ENCODE assay signal across 17 cellular contexts in the genomic region with DNA sequence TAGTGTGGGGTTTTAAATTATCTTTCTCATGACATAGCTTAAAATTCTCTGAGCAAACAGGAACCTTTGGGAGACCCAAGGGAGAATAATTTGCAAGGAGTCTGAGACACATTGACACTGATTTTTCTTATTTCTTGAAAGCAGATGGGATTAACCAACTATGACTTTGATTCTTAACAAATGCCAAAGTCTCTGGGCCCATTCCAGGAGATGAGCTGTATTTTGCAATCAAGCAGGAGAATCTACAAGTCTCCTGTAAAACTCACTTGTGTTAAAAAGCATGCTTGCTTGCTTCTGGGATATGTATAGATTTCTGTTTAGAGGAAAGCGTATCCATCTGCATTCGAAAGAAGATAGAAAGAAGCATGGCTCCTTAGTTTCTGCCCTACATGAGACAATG.
DNase-seq lines count a peak whose midpoint lies in the region; ATAC-seq and TF ChIP-seq lines count a peak whose summit lies in the region.
"Had no signal": no experiment of that assay in that cellular context is flagged by ENCODE, and none has a peak within 500 bp of the region (broad histone marks: within the 10 kb centered on the region; RNA-seq: fewer than 3 reads in every experiment).

No MANE protein-coding gene starts in this region.

- no peaks in the 10 kb centered on the region for H3K9me3 ChIP-seq in CD4-positive, alpha-beta T cell (ENCODE audit: control insufficient read depth, low read length)
- no peaks in the 10 kb centered on the region for H3K9me3 ChIP-seq in GM23248 (ENCODE audit: low read depth)
- peaks cover 0 to 5% (median 0%) of the 10 kb centered on the region in 3 donors for H3K9me3 ChIP-seq in gastroesophageal sphincter
- H3K9me3 ChIP-seq: mucosa of descending colon, thoracic aorta had no signal

- POLR2A ChIA-PET in CD4-positive, alpha-beta T cell (lab: Charles Lee) = interaction anchor here (0.8 to 8.2 kb wide), 14 partner anchors 11 to 248 kb away, joined by 3 to 179 read pairs (median 4); partner anchors contain the start of gene STT3B
- POLR2A ChIA-PET in activated CD4-positive, alpha-beta memory T cell treated with anti-CD3 and anti-CD28 coated beads for 36 hours (lab: Charles Lee) = interaction anchor here (1.2 kb wide), 1 partner anchor 72 kb away, joined by 3 read pairs; the partner anchor contains the start of gene STT3B

- no peaks in the 10 kb centered on the region for H3K27me3 ChIP-seq in CD4-positive, alpha-beta T cell (ENCODE audit: control insufficient read depth, insufficient read depth, low read length)
- peaks cover 8% of the 10 kb centered on the region for H3K27me3 ChIP-seq in GM23248 (replicated peaks; ENCODE audit: insufficient read depth)
- H3K27me3 ChIP-seq in gastroesophageal sphincter = no peaks in the 10 kb centered on the region

- H3K4me3 ChIP-seq in GM23248 (no peak overlapping the region), gastroesophageal sphincter (no peak overlapping the region)
- H3K4me3 ChIP-seq: mucosa of descending colon, SK-N-MC, thoracic aorta had no signal

- WGBS in GM23248 (ENCODE audit: low coverage in 1 of 2, low lambda C conversion rate in 2 of 2, missing lambda C conversion rate in 2 of 2), 2 experiments = 18 to 24% methylated on average over 2 of the region's 2 CpGs
- 94 to 96% methylated on average over 2 of the region's 2 CpGs for WGBS in gastroesophageal sphincter (ENCODE audit: low coverage in 1 of 2), 2 donors

- H3F3A ChIP-seq in GM23248 (ENCODE audit: insufficient read depth) = no peaks in the 10 kb centered on the region

- CTCF ChIA-PET in CD4-positive, alpha-beta T cell (lab: Charles Lee) = interaction anchor here (1.0 to 2.5 kb wide), 2 partner anchors 71 to 79 kb away, joined by 3 to 13 read pairs; partner anchors contain the start of gene STT3B
- CTCF ChIA-PET in activated CD4-positive, alpha-beta memory T cell treated with anti-CD3 and anti-CD28 coated beads for 36 hours (lab: Charles Lee) = interaction anchor here (2.2 kb wide), 1 partner anchor 11 kb away, joined by 7 read pairs; no protein-coding TSS in a partner anchor

- H3K27ac ChIP-seq in CD4-positive, alpha-beta T cell (ENCODE audit: low read depth, low read length) = peak overlapping the region; percentile 54
- no peak overlapping the region for H3K27ac ChIP-seq in GM23248
- H3K27ac ChIP-seq in gastroesophageal sphincter = no peak overlapping the region
- H3K27ac ChIP-seq: SK-N-MC, thoracic aorta had no signal

- H3K4me1 Mint-ChIP-seq in CD4-positive, alpha-beta T cell (ENCODE audit: low read depth) = peaks cover 69% of the 10 kb centered on the region
- peaks cover 49% of the 10 kb centered on the region for H3K4me1 Mint-ChIP-seq in activated naive CD8-positive, alpha-beta T cell treated with anti-CD3 and anti-CD28 coated beads for 36 hours
- H3K4me1 Mint-ChIP-seq in naive B cell = peaks cover 15 to 25% (median 18%) of the 10 kb centered on the region in 3 donors
- peaks cover 56% of the 10 kb centered on the region for H3K4me1 Mint-ChIP-seq in activated CD4-positive, alpha-beta memory T cell treated with anti-CD3 and anti-CD28 coated beads for 36 hours (ENCODE audit: low read depth)

- no peak overlapping the region for H2AFZ ChIP-seq in GM23248

- DNase-seq in CD4-positive, alpha-beta T cell = no peak
- DNase-seq in GM23248 (peak; percentile 51), naive B cell (no peak), AG20443 (ENCODE audit: low spot score) (no peak)
- no peak for DNase-seq in activated naive CD8-positive, alpha-beta T cell treated with anti-CD3 and anti-CD28 coated beads for 36 hours
- no peak for DNase-seq in central memory CD4-positive, alpha-beta T cell
- no peak for DNase-seq in activated CD4-positive, alpha-beta memory T cell treated with anti-CD3 and anti-CD28 coated beads for 36 hours
- DNase-seq: activated CD8-positive, alpha-beta memory T cell treated with anti-CD3 and anti-CD28 coated beads, Interleukin-2, amount 50 U/mL, for 48 hours; NCI-H1105 treated with DMSO at 0.1 percent for 48 hours; stimulated activated CD4-positive, alpha-beta T cell treated with anti-CD3 and anti-CD28 coated beads, Interleukin-4, amount 100 ng/mL, for 1 hour had no signal

- no peak overlapping the region for H3K4me2 ChIP-seq in GM23248 (ENCODE audit: unreplicated experiment)

- no peaks in the 10 kb centered on the region for H3K79me2 ChIP-seq in GM23248 (ENCODE audit: insufficient read depth)

- TF ChIP-seq EP300 in gastroesophageal sphincter (IDR thresholded peaks at IDR 0.05) = no peak

- ATAC-seq in CD4-positive, alpha-beta T cell (ENCODE audit: poor library complexity) = no peak
- no peak for ATAC-seq in naive B cell (ENCODE audit: low read depth in 2 of 2)
- no peak for ATAC-seq in gastroesophageal sphincter
- ATAC-seq: left lobe of liver, Panc1 had no signal

- no peak overlapping the region for H3K9ac ChIP-seq in GM23248

- no peaks in the 10 kb centered on the region for H3K36me3 Mint-ChIP-seq in CD4-positive, alpha-beta T cell (ENCODE audit: low read depth)
- H3K36me3 Mint-ChIP-seq in activated naive CD8-positive, alpha-beta T cell treated with anti-CD3 and anti-CD28 coated beads for 36 hours = peaks cover 3% of the 10 kb centered on the region
- no peaks in the 10 kb centered on the region for H3K36me3 Mint-ChIP-seq in naive B cell
- H3K36me3 Mint-ChIP-seq in activated CD4-positive, alpha-beta memory T cell treated with anti-CD3 and anti-CD28 coated beads for 36 hours = no peaks in the 10 kb centered on the region
- H3K36me3 Mint-ChIP-seq: brain had no signal

- no peak for TF ChIP-seq POLR2A in gastroesophageal sphincter (IDR thresholded peaks at IDR 0.05)

- no peaks in the 10 kb centered on the region for H3K9me2 ChIP-seq in GM23248 (ENCODE audit: insufficient read depth)

- H3K36me3 ChIP-seq in GM23248 (ENCODE audit: low read depth) = no peaks in the 10 kb centered on the region
- no peaks in the 10 kb centered on the region for H3K36me3 ChIP-seq in gastroesophageal sphincter
- H3K36me3 ChIP-seq: thoracic aorta had no signal

- TF ChIP-seq CTCF in CD4-positive, alpha-beta T cell (IDR thresholded peaks at IDR 0.05) = no peak
- no peak for TF ChIP-seq CTCF in gastroesophageal sphincter (IDR thresholded peaks at IDR 0.05)

- H3K27me3 Mint-ChIP-seq in CD4-positive, alpha-beta T cell = no peaks in the 10 kb centered on the region
- no peaks in the 10 kb centered on the region for H3K27me3 Mint-ChIP-seq in activated naive CD8-positive, alpha-beta T cell treated with anti-CD3 and anti-CD28 coated beads for 36 hours
- H3K27me3 Mint-ChIP-seq in naive B cell = no peaks in the 10 kb centered on the region
- no peaks in the 10 kb centered on the region for H3K27me3 Mint-ChIP-seq in activated CD4-positive, alpha-beta memory T cell treated with anti-CD3 and anti-CD28 coated beads for 36 hours
- H3K27me3 Mint-ChIP-seq: brain had no signal

- peak overlapping the region; percentile 72 for H3K4me3 Mint-ChIP-seq in CD4-positive, alpha-beta T cell
- H3K4me3 Mint-ChIP-seq in activated naive CD8-positive, alpha-beta T cell treated with anti-CD3 and anti-CD28 coated beads for 36 hours = no peak overlapping the region
- peak overlapping the region in 3 of 8 donors; percentile 58 to 69 (median 65) for H3K4me3 Mint-ChIP-seq in naive B cell
- H3K4me3 Mint-ChIP-seq in activated CD4-positive, alpha-beta memory T cell treated with anti-CD3 and anti-CD28 coated beads for 36 hours = no peak overlapping the region

- H3K27ac Mint-ChIP-seq in CD4-positive, alpha-beta T cell = peak overlapping the region; percentile 90
- H3K27ac Mint-ChIP-seq in activated naive CD8-positive, alpha-beta T cell treated with anti-CD3 and anti-CD28 coated beads for 36 hours = peak overlapping the region; percentile 67
- H3K27ac Mint-ChIP-seq in naive B cell = peak overlapping the region in 5 of 6 donors; percentile 22 to 96 (median 88)
- no peak overlapping the region for H3K27ac Mint-ChIP-seq in activated CD4-positive, alpha-beta memory T cell treated with anti-CD3 and anti-CD28 coated beads for 36 hours

- no peaks in the 10 kb centered on the region for H3K9me3 Mint-ChIP-seq in CD4-positive, alpha-beta T cell
- H3K9me3 Mint-ChIP-seq in activated naive CD8-positive, alpha-beta T cell treated with anti-CD3 and anti-CD28 coated beads for 36 hours = peaks cover 3% of the 10 kb centered on the region
- H3K9me3 Mint-ChIP-seq in naive B cell = peaks cover 0 to 4% (median 0%) of the 10 kb centered on the region in 7 donors
- H3K9me3 Mint-ChIP-seq in activated CD4-positive, alpha-beta memory T cell treated with anti-CD3 and anti-CD28 coated beads for 36 hours = no peaks in the 10 kb centered on the region
- H3K9me3 Mint-ChIP-seq: brain had no signal

- intact Hi-C loops in CD4-positive, alpha-beta T cell (cut with DNase I, micrococcal nuclease) = loop anchor here (5.0 kb wide), 1 partner anchor 234 kb away; no protein-coding TSS in a partner anchor
- intact Hi-C loops in activated CD4-positive, alpha-beta memory T cell treated with anti-CD3 and anti-CD28 coated beads for 36 hours (cut with micrococcal nuclease) = loop anchor here (5.0 kb wide), 4 partner anchors 46 to 296 kb away; no protein-coding TSS in a partner anchor

- H3K4me1 ChIP-seq in GM23248 (ENCODE audit: insufficient read depth) = 0 out of 2 replicates have a peak, but pooled peaks cover 4% of the 10 kb centered on the region
- H3K4me1 ChIP-seq in gastroesophageal sphincter = peaks cover 0 to 4% (median 0%) of the 10 kb centered on the region in 3 donors

- no peaks in the 10 kb centered on the region for H4K20me1 ChIP-seq in GM23248 (ENCODE audit: insufficient read depth)

- in situ Hi-C loops in GM23248 (cut with MboI) = no loop called here
